14 cellular contexts compared by ENCODE assay signal in the genomic region with DNA sequence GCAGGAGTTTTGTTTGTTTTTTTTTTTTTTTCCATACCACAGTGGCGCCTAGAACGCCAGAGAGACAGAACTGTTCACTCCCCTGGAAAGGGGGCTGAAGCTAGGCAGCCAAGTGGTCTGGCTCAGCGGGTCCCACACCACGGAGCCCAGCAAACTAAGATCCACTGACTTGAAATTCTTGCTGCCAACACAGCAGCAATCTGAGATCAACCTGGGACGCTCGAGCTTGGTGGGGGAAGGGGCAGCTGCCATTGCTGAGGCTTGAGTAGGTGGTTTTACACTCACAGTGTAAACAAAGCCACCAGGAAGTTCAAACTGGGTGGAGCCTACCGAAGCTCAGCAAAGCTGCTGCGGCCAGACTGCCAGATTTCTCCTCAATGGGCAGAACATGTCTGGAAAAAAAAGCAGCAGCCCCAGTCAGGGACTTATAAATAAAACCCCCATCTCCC. TPM values are rescaled to one million over a fixed set of nuclear protein-coding genes. Genes with fewer than 3 reads are reported as not detected.
DNase-seq lines count a peak whose midpoint lies in the region; ATAC-seq lines count a peak whose summit lies in the region.
"Had no signal": no experiment of that assay in that cellular context is flagged by ENCODE, and none has a peak within 500 bp of the region (broad histone marks: within the 10 kb centered on the region; RNA-seq: fewer than 3 reads in every experiment).

No MANE protein-coding gene starts in this region.

- peaks cover 9% of the 10 kb centered on the region for H3K36me3 ChIP-seq in NT2/D1 (ENCODE audit: insufficient read depth, insufficient read length, low read length)

- H3K27me3 ChIP-seq in NT2/D1 (ENCODE audit: insufficient read depth, insufficient read length): no peaks in the 10 kb centered on the region

- H3K9me3 ChIP-seq in NT2/D1 (ENCODE audit: insufficient read depth, low read length): no peaks in the 10 kb centered on the region

- DNase-seq in DMS53 (lab: John Stamatoyannopoulos, UW) (peak; percentile 85), NT2/D1 (ENCODE audit: low read depth, low spot score) (peak; percentile 54), mucosa of gallbladder (ENCODE audit: low spot score) (peak; percentile 24), NCI-H524 (lab: John Stamatoyannopoulos, UW) (no peak)
- DNase-seq in activated gamma-delta T cell treated with anti-CD3 and anti-CD28 coated beads, Interleukin-2, amount 50 U/mL, for 16 hours (ENCODE audit: low read depth): peak; percentile 7
- DNase-seq: C1 segment of cervical spinal cord, foreskin melanocyte, NCI-H1436 treated with DMSO at 0.1 percent for 48 hours, PC-9 had no signal

- H3K9ac ChIP-seq in NT2/D1 (ENCODE audit: insufficient read length, low read depth): peak overlapping the region; percentile 67

- ATAC-seq in HG03108 (IDR thresholded peaks at IDR 0.05; ENCODE audit: unreplicated experiment) (no peak), HG03280 (IDR thresholded peaks at IDR 0.05; ENCODE audit: unreplicated experiment) (no peak)

- peak overlapping the region; percentile 19 for H3K4me3 ChIP-seq in NT2/D1 (ENCODE audit: insufficient read length, low read depth)
- H3K4me3 ChIP-seq: PC-9 had no signal

- no peaks in the 10 kb centered on the region for H3K4me1 ChIP-seq in NT2/D1 (ENCODE audit: insufficient read depth, insufficient read length)

RNA-seq across cellular contexts. Expression of gene SPICE1, which starts 29.8 kb away (rescaled TPM):
- 21.9 TPM for total RNA-seq in mucosa of gallbladder

RNA-seq across cellular contexts. Expression of gene CFAP44, which starts 43.9 kb away (rescaled TPM):
- 8.8 TPM for total RNA-seq in mucosa of gallbladder

RNA-seq across cellular contexts. Expression of gene SIDT1, which starts 47.2 kb away (rescaled TPM):
- 16.8 TPM for total RNA-seq in mucosa of gallbladder
- total RNA-seq: astrocyte, G401, NCI-H460 had no signal

Comparison
In these comparisons a context has a peak if more than half of its experiments do, and no peak if none do; other contexts are left out.
1. DNase-seq: peak in DMS53 (single experiment), NT2/D1 (single experiment), activated gamma-delta T cell treated with anti-CD3 and anti-CD28 coated beads, Interleukin-2, amount 50 U/mL, for 16 hours (single experiment) and mucosa of gallbladder (single experiment); none in NCI-H524 (0 of 2).